In the genomic region with DNA sequence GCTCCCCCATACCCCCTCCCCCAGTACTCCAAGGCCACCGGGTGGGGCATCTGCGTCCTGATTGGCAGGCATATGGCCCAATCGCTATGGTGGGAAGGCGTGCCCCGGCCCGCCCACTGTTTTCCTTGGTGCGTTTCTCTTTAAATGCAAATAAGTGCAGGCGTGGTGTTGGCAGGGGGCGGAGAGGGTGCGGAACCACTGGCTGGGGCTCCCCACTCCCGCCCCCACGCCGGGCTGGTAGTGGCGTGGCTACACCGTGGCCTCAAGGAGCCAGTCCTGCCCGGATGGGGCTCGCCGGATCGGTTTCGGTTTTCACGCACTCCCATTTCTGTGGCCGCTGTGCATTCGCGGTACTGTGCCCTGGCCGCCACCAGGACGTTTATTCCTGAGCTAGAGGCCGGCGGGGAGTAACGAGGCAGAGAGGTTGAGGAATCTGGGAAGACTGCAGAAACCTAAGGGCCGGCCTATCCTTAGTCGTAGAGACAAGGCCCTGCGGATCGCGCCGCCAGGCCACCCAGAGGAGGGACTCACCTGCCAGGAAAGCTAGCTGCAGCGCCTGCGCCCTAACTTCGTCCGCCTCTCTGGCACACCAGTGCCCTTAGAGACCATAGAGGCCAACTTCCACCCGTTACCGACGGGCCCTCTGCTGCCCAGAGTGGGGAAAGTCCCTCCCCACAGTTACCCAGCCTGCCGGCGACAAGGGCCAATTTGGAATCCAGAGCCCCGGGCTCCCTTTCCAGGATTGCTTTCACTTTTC, we compare ENCODE assay signal across 8 cellular contexts. TPM values are rescaled to one million over a fixed set of nuclear protein-coding genes. Genes with fewer than 3 reads are reported as not detected.
DNase-seq lines count a peak whose midpoint lies in the region; ATAC-seq and TF ChIP-seq lines count a peak whose summit lies in the region.

No MANE protein-coding gene starts in this region.

- no peak overlapping the region for H2BK15ac ChIP-seq in IMR-90 (ENCODE audit: low read depth, low read length)

- no peaks in the 10 kb centered on the region for H3K9me3 ChIP-seq in IMR-90 (ENCODE audit: control insufficient read depth, insufficient read depth, low read length)
- no peaks in the 10 kb centered on the region for H3K9me3 ChIP-seq in muscle layer of colon (ENCODE audit: low read length)

- peak overlapping the region; percentile 18; the same call in 1 of the 2 replicates for H3K18ac ChIP-seq in IMR-90 (ENCODE audit: low read depth, low read length)

- no peak; the same call in 1 of the 2 replicates for TF ChIP-seq RAD21 in IMR-90 (IDR thresholded peaks at IDR 0.05; ENCODE audit: low read length)

- intact Hi-C loops in IMR-90 (cut with micrococcal nuclease) = no loop called here

- peak overlapping the region; percentile 63 for H3K23ac ChIP-seq in IMR-90 (ENCODE audit: low read depth, low read length)

- no peak overlapping the region; the same call in 1 of the 2 replicates for H3K56ac ChIP-seq in IMR-90 (ENCODE audit: extremely low read depth, insufficient read depth, low read length)

- 27% methylated on average over 15 of the region's 45 CpGs; no CpG with 5 or more reads in 1 of the 2 experiments for WGBS in IMR-90 (ENCODE audit: extremely low coverage in 2 of 2, insufficient read length in 1 of 2), 2 experiments

- H3K27me3 ChIP-seq in IMR-90 (ENCODE audit: control insufficient read depth, insufficient read depth, low read length) (no peaks in the 10 kb centered on the region), muscle layer of colon (ENCODE audit: control insufficient read depth in 1 of 2, insufficient read depth in 2 of 2, low read length in 2 of 2) (no peaks in the 10 kb centered on the region)

- peaks cover 4 to 12% of the 10 kb centered on the region in 2 experiments; a peak in 3 of 4 replicates for H3K79me1 ChIP-seq in IMR-90 (ENCODE audit: low read depth in 1 of 2, low read length in 2 of 2)

- peak overlapping the region; percentile 76 for H2BK5ac ChIP-seq in IMR-90 (ENCODE audit: low read depth, low read length, poor library complexity, severe bottlenecking)

- H4K8ac ChIP-seq in IMR-90 (ENCODE audit: low read depth in 2 of 2, low read length in 2 of 2) = peak overlapping the region in 1 of 2 experiments; percentile 75; a peak in 3 of 4 replicates

- no peak overlapping the region for H2AK5ac ChIP-seq in IMR-90 (ENCODE audit: low read depth, low read length)

- H4K5ac ChIP-seq in IMR-90 (ENCODE audit: low read depth, low read length) = no peak overlapping the region; the same call in 1 of the 2 replicates

- H3K27ac ChIP-seq in IMR-90 (ENCODE audit: insufficient read depth, low read length) = peak overlapping the region; percentile 67
- peak overlapping the region; percentile 68 for H3K27ac ChIP-seq in muscle layer of colon (ENCODE audit: low read depth, low read length)

- H3K9ac ChIP-seq in IMR-90 (ENCODE audit: low read depth, low read length) (peak overlapping the region; percentile 35), muscle layer of colon (ENCODE audit: low read length) (peak overlapping the region; percentile 67)

- dilution Hi-C loops in IMR-90 (cut with HindIII; ENCODE audit: low sequenced_read_pairs, unreplicated experiment) = no loop called here

- H2BK120ac ChIP-seq in IMR-90 (ENCODE audit: low read depth, low read length) = no peak overlapping the region

- ATAC-seq in GM21526 (IDR thresholded peaks at IDR 0.05; ENCODE audit: low FRiP score, unreplicated experiment) (peak; percentile 89), IMR-90 (ENCODE audit: low read depth) (peak; percentile 81)

- POLR2A ChIA-PET in IMR-90 (lab: Charles Lee; ENCODE audit: unreplicated experiment) = no interaction called here

- peak overlapping the region; percentile 58 for H3K4me2 ChIP-seq in IMR-90 (ENCODE audit: low read depth, low read length)

- H3K4me3 ChIP-seq in IMR-90 (ENCODE audit: insufficient read depth, low read depth, low read length) = peak overlapping the region; percentile 79
- peak overlapping the region; percentile 50 to 67 for H3K4me3 ChIP-seq in muscle layer of colon (ENCODE audit: low read depth in 1 of 2, low read length in 2 of 2)

- H4K91ac ChIP-seq in IMR-90 (ENCODE audit: insufficient read depth, low read depth, low read length) = peak overlapping the region; percentile 56

- TF ChIP-seq CTCF in IMR-90 (conservative IDR thresholded peaks at IDR 0.05; ENCODE audit: low read depth, low read length) = no peak

- H2BK20ac ChIP-seq in IMR-90 (ENCODE audit: low read depth, low read length) = no peak overlapping the region

- H2AFZ ChIP-seq in IMR-90 (replicated peaks; ENCODE audit: low read length, poor library complexity) = peak overlapping the region; percentile 94

- H3K36me3 ChIP-seq in IMR-90 (ENCODE audit: control insufficient read depth, insufficient read depth, low read length) = no peaks in the 10 kb centered on the region
- no peaks in the 10 kb centered on the region for H3K36me3 ChIP-seq in muscle layer of colon (ENCODE audit: insufficient read depth, low read length)

- CTCF ChIA-PET in IMR-90 (lab: Yijun Ruan, JAX) = no interaction called here

- peaks cover 8% of the 10 kb centered on the region for H3K4me1 ChIP-seq in IMR-90 (ENCODE audit: control insufficient read depth, insufficient read depth, low read length)
- peaks cover 32% of the 10 kb centered on the region for H3K4me1 ChIP-seq in muscle layer of colon (ENCODE audit: insufficient read depth, low read length)

- H4K20me1 ChIP-seq in IMR-90 (ENCODE audit: insufficient read depth, low read length) = peaks cover 3% of the 10 kb centered on the region; the same call in 1 of the 2 replicates

- H3K9me1 ChIP-seq in IMR-90 (ENCODE audit: insufficient read depth, low read length) = 0 out of 2 replicates have a peak, but pooled peaks cover 4% of the 10 kb centered on the region

- peak overlapping the region; percentile 58; the same call in 1 of the 2 replicates for H3K14ac ChIP-seq in IMR-90 (replicated peaks; ENCODE audit: low read depth, low read length)

- TF ChIP-seq POLR2A in IMR-90 (IDR thresholded peaks at IDR 0.05; ENCODE audit: low read depth, low read length) (peak; percentile 58; the same call in 1 of the 2 replicates), erythroblast (IDR thresholded peaks at IDR 0.05; ENCODE audit: low read length) (peak; percentile 71)

- in situ Hi-C loops in IMR-90 (cut with MboI; ENCODE audit: low sequenced_read_pairs) = loop anchor here (10.0 kb wide), 1 partner anchor 451 kb away; a partner anchor contains a TSS

- peak overlapping the region; percentile 85 for H2AK9ac ChIP-seq in IMR-90 (replicated peaks; ENCODE audit: low read depth, low read length, poor library complexity)

- peak overlapping the region; percentile 80; the same call in 1 of the 2 replicates for H3K4ac ChIP-seq in IMR-90 (ENCODE audit: low read depth, low read length)

- DNase-seq in DMS153 (lab: John Stamatoyannopoulos, UW) (peak; percentile 87), IMR-90 (peak; percentile 87), OCI-M1 (lab: John Stamatoyannopoulos, UW) (peak; percentile 95), erythroblast (lab: John Stamatoyannopoulos, UW) (peak; percentile 92)
- DNase-seq in activated T-cell treated with anti-CD3 and anti-CD28 coated beads, Interleukin-2, amount 50 U/mL, for 1 hour = peak; percentile 88
- DNase-seq in stimulated activated CD8-positive, alpha-beta memory T cell treated with anti-CD3 and anti-CD28 coated beads, Interleukin-7, amount 100 ng/mL, for 1 hour (ENCODE audit: low read depth in 2 of 2) = peak; percentile 69 to 75

- no TSS peak for BruUV-seq in IMR-90 (replicated peaks; lab: Mats Ljungman, UMichigan)

TF ChIP-seq in IMR-90, 13 proteins besides CTCF, POLR2A, EP300 and RAD21 (continues in another document):
- TF ChIP-seq, protein P1, sequence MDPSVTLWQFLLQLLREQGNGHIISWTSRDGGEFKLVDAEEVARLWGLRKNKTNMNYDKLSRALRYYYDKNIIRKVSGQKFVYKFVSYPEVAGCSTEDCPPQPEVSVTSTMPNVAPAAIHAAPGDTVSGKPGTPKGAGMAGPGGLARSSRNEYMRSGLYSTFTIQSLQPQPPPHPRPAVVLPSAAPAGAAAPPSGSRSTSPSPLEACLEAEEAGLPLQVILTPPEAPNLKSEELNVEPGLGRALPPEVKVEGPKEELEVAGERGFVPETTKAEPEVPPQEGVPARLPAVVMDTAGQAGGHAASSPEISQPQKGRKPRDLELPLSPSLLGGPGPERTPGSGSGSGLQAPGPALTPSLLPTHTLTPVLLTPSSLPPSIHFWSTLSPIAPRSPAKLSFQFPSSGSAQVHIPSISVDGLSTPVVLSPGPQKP (IDR thresholded peaks at IDR 0.05; ENCODE audit: borderline replicate concordance, low read depth, low read length) = no peak
- TF ChIP-seq CHD1 (IDR thresholded peaks at IDR 0.05; ENCODE audit: low read depth, low read length) = no peak
- TF ChIP-seq RCOR1 (IDR thresholded peaks at IDR 0.05; ENCODE audit: insufficient replicate concordance, low read length) = no peak
- no peak for TF ChIP-seq BHLHE40 (IDR thresholded peaks at IDR 0.05; ENCODE audit: low read depth, low read length)
- peak; percentile 61; the same call in 1 of the 2 replicates for TF ChIP-seq MXI1 (IDR thresholded peaks at IDR 0.05; ENCODE audit: borderline replicate concordance, low read depth, low read length)
- TF ChIP-seq FOS (IDR thresholded peaks at IDR 0.05; ENCODE audit: low read depth, low read length) = no peak
- TF ChIP-seq MAZ (IDR thresholded peaks at IDR 0.05; ENCODE audit: borderline replicate concordance, low read depth, low read length) = peak; percentile 71; the same call in 1 of the 2 replicates
- no peak for TF ChIP-seq RFX5 (IDR thresholded peaks at IDR 0.05; ENCODE audit: low read depth, low read length)
- TF ChIP-seq SMC3 (IDR thresholded peaks at IDR 0.05; ENCODE audit: low read depth, low read length) = no peak
- TF ChIP-seq, protein P2, sequence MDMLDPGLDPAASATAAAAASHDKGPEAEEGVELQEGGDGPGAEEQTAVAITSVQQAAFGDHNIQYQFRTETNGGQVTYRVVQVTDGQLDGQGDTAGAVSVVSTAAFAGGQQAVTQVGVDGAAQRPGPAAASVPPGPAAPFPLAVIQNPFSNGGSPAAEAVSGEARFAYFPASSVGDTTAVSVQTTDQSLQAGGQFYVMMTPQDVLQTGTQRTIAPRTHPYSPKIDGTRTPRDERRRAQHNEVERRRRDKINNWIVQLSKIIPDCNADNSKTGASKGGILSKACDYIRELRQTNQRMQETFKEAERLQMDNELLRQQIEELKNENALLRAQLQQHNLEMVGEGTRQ (IDR thresholded peaks at IDR 0.05; ENCODE audit: low read depth, low read length) = peak; percentile 21; the same call in 1 of the 2 replicates
- TF ChIP-seq CEBPB (IDR thresholded peaks at IDR 0.05; ENCODE audit: low read depth, low read length) = no peak
- no peak for TF ChIP-seq NFE2L2 (IDR thresholded peaks at IDR 0.05; ENCODE audit: low read depth, low read length)

RNA-seq across cellular contexts. Expression of a gene that starts 0.4 kb away (rescaled TPM):
- total RNA-seq in IMR-90 (2012; rRNA removed) = 1.7 and 2.2 TPM in 2 replicates
- 1.2 and 1.3 TPM in 2 replicates for polyA plus RNA-seq in IMR-90 (2012; rRNA removed)
- 0.57 TPM in 2 replicates for polyA plus RNA-seq in IMR-90 (2012; cell fraction: cytosol; rRNA removed)
- 0.99 and 1.6 TPM in 2 replicates for polyA plus RNA-seq in IMR-90 (2012; cell fraction: nucleus; rRNA removed; ENCODE audit: low replicate concordance)

RNA-seq across cellular contexts. Expression of a gene that starts 24.5 kb away (rescaled TPM):
- not detected in 2 replicates for total RNA-seq in IMR-90 (2012; rRNA removed)
- not detected in 2 replicates for polyA plus RNA-seq in IMR-90 (2012; rRNA removed)
- not detected in 2 replicates for polyA plus RNA-seq in IMR-90 (2012; cell fraction: cytosol; rRNA removed)
- polyA plus RNA-seq in IMR-90 (2012; cell fraction: nucleus; rRNA removed; ENCODE audit: low replicate concordance) = not detected in 2 replicates

Comparison
In these comparisons a context has a peak if more than half of its experiments do, and no peak if none do; other contexts are left out.
1. Peak in every context shown above with its lines: DNase-seq, ATAC-seq, H3K4me3 ChIP-seq and H3K27ac ChIP-seq.